Comparison of ENCODE assay signal across 8 cellular contexts in genomic region chr5:175464414-175465233, GRCh38. TPM values are rescaled to one million over a fixed set of nuclear protein-coding genes. Genes with fewer than 3 reads are reported as not detected.
DNase-seq lines count a peak whose midpoint lies in the region; TF ChIP-seq lines count a peak whose summit lies in the region.

No MANE protein-coding gene starts in this region.

- H3K4me2 ChIP-seq in SK-N-SH (no peak overlapping the region), hepatocyte (peak overlapping the region; percentile 25)

- H3K27me3 ChIP-seq in SK-N-SH (ENCODE audit: insufficient read depth): no peaks in the 10 kb centered on the region
- H3K27me3 ChIP-seq in hepatocyte: no peaks in the 10 kb centered on the region

- no peak overlapping the region; the same call in 1 of the 2 replicates for H2AFZ ChIP-seq in SK-N-SH (ENCODE audit: low read depth)
- no peak overlapping the region for H2AFZ ChIP-seq in hepatocyte

- H3K36me3 Mint-ChIP-seq in activated naive CD8-positive, alpha-beta T cell: no peaks in the 10 kb centered on the region

- peak overlapping the region; percentile 0 for H3K4me3 Mint-ChIP-seq in activated naive CD8-positive, alpha-beta T cell

- peak; percentile 51; the same call in 1 of the 2 replicates for TF ChIP-seq RAD21 in SK-N-SH (IDR thresholded peaks at IDR 0.05; ENCODE audit: low read length)

- H3K27ac ChIP-seq in SK-N-SH (ENCODE audit: low read depth in 2 of 2, low read length in 1 of 2): no peak overlapping the region
- H3K27ac ChIP-seq in hepatocyte: no peak overlapping the region

- H4K20me1 ChIP-seq in SK-N-SH (ENCODE audit: insufficient read depth) (no peaks in the 10 kb centered on the region), hepatocyte (ENCODE audit: insufficient read depth, poor library complexity, severe bottlenecking) (no peaks in the 10 kb centered on the region)

- DNase-seq in H4 (ENCODE audit: low spot score) (peak; percentile 55), SK-N-SH (peak; percentile 62), hepatocyte (ENCODE audit: low spot score) (peak; percentile 73), COLO829 (ENCODE audit: low spot score) (no peak)
- peak; percentile 29 to 69 for DNase-seq in stimulated activated CD4-positive, alpha-beta T cell treated with anti-CD3 and anti-CD28 coated beads, Interleukin-15, amount 100 ng/mL, for 48 hours (ENCODE audit: low read depth in 2 of 2)

- WGBS in SK-N-SH (ENCODE audit: low lambda C conversion rate): 19% methylated on average over 10 of the region's 10 CpGs
- 22% methylated on average over 10 of the region's 10 CpGs for WGBS in hepatocyte (ENCODE audit: low lambda C conversion rate, missing lambda C conversion rate)

- no peaks in the 10 kb centered on the region; a peak in 1 of 4 replicates for H3K4me1 ChIP-seq in SK-N-SH (ENCODE audit: control insufficient read depth in 1 of 2, insufficient read depth in 2 of 2, low read depth in 1 of 2, low read length in 1 of 2)
- no peaks in the 10 kb centered on the region for H3K4me1 ChIP-seq in hepatocyte (ENCODE audit: insufficient read depth)

- TF ChIP-seq EP300 in SK-N-SH (IDR thresholded peaks at IDR 0.05; ENCODE audit: borderline replicate concordance in 1 of 2, low read depth in 1 of 2, low read length in 1 of 2): no peak

- H3K9me3 ChIP-seq in SK-N-SH: no peaks in the 10 kb centered on the region
- H3K9me3 ChIP-seq in hepatocyte (ENCODE audit: low read depth): no peaks in the 10 kb centered on the region

- no peaks in the 10 kb centered on the region for H3K36me3 ChIP-seq in SK-N-SH (replicated peaks in 1 of 2; ENCODE audit: control insufficient read depth in 1 of 2, insufficient read depth in 2 of 2, low read length in 1 of 2)
- no peaks in the 10 kb centered on the region for H3K36me3 ChIP-seq in hepatocyte (replicated peaks; ENCODE audit: insufficient read depth, low read depth)

- peak overlapping the region; percentile 58 for H3K27ac Mint-ChIP-seq in activated naive CD8-positive, alpha-beta T cell

- H3K4me1 Mint-ChIP-seq in activated naive CD8-positive, alpha-beta T cell (ENCODE audit: low read depth): peaks cover 25% of the 10 kb centered on the region

- no peaks in the 10 kb centered on the region for H3K9me3 Mint-ChIP-seq in activated naive CD8-positive, alpha-beta T cell (ENCODE audit: low read depth)

- H3K79me2 ChIP-seq in SK-N-SH (ENCODE audit: insufficient read depth) (no peaks in the 10 kb centered on the region), hepatocyte (no peaks in the 10 kb centered on the region)

- CTCF ChIA-PET in SK-N-SH (lab: Yijun Ruan, JAX): interaction anchor here (0.6 to 3.2 kb wide), 42 partner anchors 9 to 566 kb away, joined by 3 to 40 read pairs (median 4); partner anchors contain the start of genes DRD1 and SFXN1

- H3K9ac ChIP-seq in SK-N-SH: no peak overlapping the region

- H3K27me3 Mint-ChIP-seq in activated naive CD8-positive, alpha-beta T cell: no peaks in the 10 kb centered on the region

- no peaks in the 10 kb centered on the region for H3K9me2 ChIP-seq in SK-N-SH
- no peaks in the 10 kb centered on the region for H3K9me2 ChIP-seq in hepatocyte (replicated peaks; ENCODE audit: insufficient read depth)

- TF ChIP-seq CTCF in GM12873 (IDR thresholded peaks at IDR 0.05; ENCODE audit: insufficient read depth, low read depth, low read length, missing control alignments) (peak; percentile 87), LNCAP (IDR thresholded peaks at IDR 0.05) (peak; percentile 66), SK-N-SH (IDR thresholded peaks at IDR 0.05) (peak; percentile 68), hepatocyte (IDR thresholded peaks at IDR 0.05; ENCODE audit: poor library complexity) (peak; percentile 59)

- H3F3A ChIP-seq in SK-N-SH (replicated peaks; ENCODE audit: insufficient read depth): no peaks in the 10 kb centered on the region

- no peak overlapping the region; a peak in 2 of 4 replicates for H3K4me3 ChIP-seq in SK-N-SH (ENCODE audit: low read depth in 2 of 2, low read length in 1 of 2)
- no peak overlapping the region for H3K4me3 ChIP-seq in hepatocyte

- POLR2A ChIA-PET in SK-N-SH (lab: Yijun Ruan, JAX): interaction anchor here (1.4 kb wide), 1 partner anchor 13 kb away, joined by 5 read pairs; the partner anchor contains the start of gene SFXN1

TF ChIP-seq in SK-N-SH, 30 proteins besides CTCF, POLR2A, EP300 and RAD21:
- TF ChIP-seq TCF12 (IDR thresholded peaks at IDR 0.05): no peak
- no peak for TF ChIP-seq ELF1 (IDR thresholded peaks at IDR 0.05)
- TF ChIP-seq TAF1 (IDR thresholded peaks at IDR 0.05; ENCODE audit: borderline replicate concordance, low read depth, low read length): no peak
- TF ChIP-seq USF2 (IDR thresholded peaks at IDR 0.05; ENCODE audit: borderline replicate concordance, low read depth, low read length): no peak
- TF ChIP-seq MEF2A (IDR thresholded peaks at IDR 0.05; ENCODE audit: borderline replicate concordance, low read depth): no peak
- TF ChIP-seq GATA2 (CRISPR knock-in tag; IDR thresholded peaks at IDR 0.05): no peak
TF ChIP-seq in SK-N-SH: peak in this region for 0.

RNA-seq across cellular contexts. Expression of gene SFXN1, which starts 13.7 kb away (rescaled TPM):
- total RNA-seq in H4 (2014; rRNA removed; shearing (Covaris generic)): 304 and 322 TPM in 2 replicates
- polyA plus RNA-seq in SK-N-SH (2012; rRNA removed) (73.6 and 90.9 TPM in 2 replicates), hepatocyte (57.0 and 60.0 TPM in 2 replicates)
- 68.3 and 90.9 TPM in 2 replicates for polyA plus RNA-seq in SK-N-SH (2012; cell fraction: cytosol; rRNA removed)
- 41.8 and 62.5 TPM in 2 replicates for polyA plus RNA-seq in SK-N-SH (2012; cell fraction: nucleus; rRNA removed)
- total RNA-seq in hepatocyte: 82.4 and 110 TPM in 2 replicates

RNA-seq across cellular contexts. Expression of gene DRD1, which starts 20.6 kb away (rescaled TPM):
- 0.25 and 0.29 TPM in 2 replicates for total RNA-seq in H4 (2014; rRNA removed; shearing (Covaris generic))
- polyA plus RNA-seq in SK-N-SH (2012; rRNA removed) (0.02 TPM in 1 of 2 replicates, not detected in the other), hepatocyte (0.25 and 0.33 TPM in 2 replicates)
- polyA plus RNA-seq in SK-N-SH (2012; cell fraction: cytosol; rRNA removed): under 0.01 and 0.01 TPM in 2 replicates
- 0.07 and 0.08 TPM in 2 replicates for polyA plus RNA-seq in SK-N-SH (2012; cell fraction: nucleus; rRNA removed)
- 0.80 and 1.2 TPM in 2 replicates for total RNA-seq in hepatocyte
